Comparison of ENCODE assay signal across 9 cellular contexts in the genomic region with DNA sequence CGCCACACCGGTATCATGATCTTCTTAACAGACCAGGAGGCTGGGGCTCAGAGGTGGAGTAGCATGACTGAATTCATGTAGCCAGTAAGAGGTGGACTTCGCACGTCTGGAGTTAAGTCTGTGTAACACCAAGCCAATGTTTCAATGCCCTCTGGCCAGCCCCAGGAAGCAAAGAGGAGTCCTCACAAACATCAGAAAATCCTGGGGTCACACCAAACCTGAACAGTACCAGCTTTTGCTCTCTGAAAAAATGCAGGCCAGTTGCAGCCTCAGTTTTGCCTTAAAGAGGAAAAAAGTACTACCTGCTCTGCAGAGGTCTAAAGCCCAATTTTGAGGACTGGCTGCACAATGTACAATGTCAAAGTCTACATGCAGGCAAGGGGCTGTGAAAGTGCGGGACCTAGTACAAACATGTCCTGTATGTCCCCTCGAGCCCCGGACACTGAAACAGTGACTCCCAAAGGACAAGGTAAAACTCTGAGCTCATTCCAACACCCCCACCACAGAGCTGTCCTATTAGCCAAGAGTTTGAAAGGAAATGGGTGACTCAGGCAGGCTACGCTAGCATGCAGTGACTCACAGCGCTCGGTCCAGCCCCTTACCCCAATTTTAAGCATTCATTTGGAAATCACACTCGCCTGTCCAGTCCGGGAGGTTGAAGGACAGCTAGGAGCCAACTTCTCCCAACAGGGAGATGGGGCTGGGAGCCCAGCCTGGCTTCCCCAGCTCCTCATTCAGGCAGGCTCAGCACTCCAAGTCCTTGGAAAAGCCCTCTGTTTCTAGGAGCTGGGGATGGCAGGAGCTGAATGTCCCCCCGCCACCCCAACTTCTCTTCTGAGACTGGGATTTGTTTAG. TPM values are rescaled to one million over a fixed set of nuclear protein-coding genes. Genes with fewer than 3 reads are reported as not detected.
DNase-seq lines count a peak whose midpoint lies in the region; TF ChIP-seq lines count a peak whose summit lies in the region.
"Had no signal": no experiment of that assay in that cellular context is flagged by ENCODE, and none has a peak within 500 bp of the region (broad histone marks: within the 10 kb centered on the region; RNA-seq: fewer than 3 reads in every experiment).

No MANE protein-coding gene starts in this region.

- peak overlapping the region; percentile 37 for H3K9ac ChIP-seq in HUES64 (ENCODE audit: low read depth, low read length)

- H3K36me3 ChIP-seq in HUES64 (ENCODE audit: insufficient read depth, low read length) (peaks cover 5% of the 10 kb centered on the region; the same call in 1 of the 2 replicates), ascending aorta (peaks cover 0 to 2% of the 10 kb centered on the region in 2 donors), thyroid gland (no peaks in the 10 kb centered on the region), HAP-1 (replicated peaks) (no peaks in the 10 kb centered on the region; the same call in 1 of the 2 replicates)

- H3K4me1 ChIP-seq in HUES64 (ENCODE audit: insufficient read depth, low read length) (peaks cover 76% of the 10 kb centered on the region), ascending aorta (peaks cover 42 to 63% of the 10 kb centered on the region in 2 donors), thyroid gland (peaks cover 79 to 88% of the 10 kb centered on the region in 2 donors), HAP-1 (peaks cover 40% of the 10 kb centered on the region)

- H3K27ac ChIP-seq in HUES64 (ENCODE audit: low read depth, low read length) (peak overlapping the region; percentile 96), ascending aorta (peak overlapping the region; percentile 93 to 96), thyroid gland (peak overlapping the region; percentile 93 to 98 (median 97))
- H3K27ac ChIP-seq: HL-60 had no signal

- in situ Hi-C loops in HAP-1 (cut with MboI; ENCODE audit: low sequenced_read_pairs) = no loop called here

- 56% methylated on average over 13 of the region's 13 CpGs for WGBS in HUES64
- 48 to 52% methylated on average over 12 to 13 of the region's 13 CpGs for WGBS in thyroid gland, 2 donors

- H3K27me3 ChIP-seq in HUES64 (ENCODE audit: insufficient read depth, low read length) (no peaks in the 10 kb centered on the region), ascending aorta (no peaks in the 10 kb centered on the region), thyroid gland (no peaks in the 10 kb centered on the region), HAP-1 (ENCODE audit: low read depth) (no peaks in the 10 kb centered on the region)

- TF ChIP-seq POLR2A in thyroid gland (IDR thresholded peaks at IDR 0.05) = no peak

- no peak overlapping the region; the same call in 1 of the 2 replicates for H3K4me3 ChIP-seq in HUES64 (ENCODE audit: low read length)
- peak overlapping the region; percentile 35 to 80 for H3K4me3 ChIP-seq in ascending aorta
- H3K4me3 ChIP-seq in thyroid gland (replicated peaks in 1 of 3) = peak overlapping the region in 1 of 3 donors; percentile 6
- no peak overlapping the region for H3K4me3 ChIP-seq in HAP-1

- no peaks in the 10 kb centered on the region for H3K9me3 ChIP-seq in HUES64 (ENCODE audit: insufficient read depth, low read depth, low read length)
- H3K9me3 ChIP-seq in ascending aorta = no peaks in the 10 kb centered on the region
- H3K9me3 ChIP-seq in thyroid gland = no peaks in the 10 kb centered on the region
- H3K9me3 ChIP-seq in HAP-1 = no peaks in the 10 kb centered on the region

- intact Hi-C loops in ascending aorta (cut with DNase I) (loop anchor here (2.0 kb wide), 2 partner anchors 15 to 63 kb away; no protein-coding TSS in a partner anchor), thyroid gland (cut with DNase I) (no loop called here)

- DNase-seq in AML-193 (lab: John Stamatoyannopoulos, UW) (peak; percentile 65 to 70), ascending aorta (ENCODE audit: low spot score in 2 of 2) (peak; percentile 70 to 94), kidney tubule cell (ENCODE audit: low spot score) (peak; percentile 93), thyroid gland (peak; percentile 54 to 62), HAP-1 (ENCODE audit: low spot score in 2 of 2) (no peak), germinal center (ENCODE audit: low spot score) (no peak), HuH-7 (ENCODE audit: low spot score) (no peak)

- TF ChIP-seq CTCF in ascending aorta (IDR thresholded peaks at IDR 0.05) (no peak), thyroid gland (IDR thresholded peaks at IDR 0.05) (no peak)

RNA-seq across cellular contexts. Expression of a gene that starts 4.1 kb away (rescaled TPM):
- 33.6 TPM for polyA plus RNA-seq in HUES64 (2013, experiment 1 of 2)
- polyA plus RNA-seq in HUES64 (2013, experiment 2 of 2) = 34.7 TPM
- 63.8 TPM for total RNA-seq in ascending aorta
- 100 to 1,000 TPM in 1 of 4 donors, 10 to 100 TPM in 3; 35.5 to 101 (median 63.3) TPM for total RNA-seq in thyroid gland

RNA-seq across cellular contexts. Expression of a gene that starts 18.9 kb away (rescaled TPM):
- 13.1 TPM for polyA plus RNA-seq in HUES64 (2013, experiment 1 of 2)
- 11.8 TPM for polyA plus RNA-seq in HUES64 (2013, experiment 2 of 2)
- total RNA-seq in ascending aorta (27.4 TPM), thyroid gland (10 to 100 TPM; 52.7 to 86.1 (median 76.6) TPM)

RNA-seq across cellular contexts. Expression of a gene that starts 34.0 kb away (rescaled TPM):
- not detected for polyA plus RNA-seq in HUES64 (2013, experiment 1 of 2)
- not detected for polyA plus RNA-seq in HUES64 (2013, experiment 2 of 2)
- total RNA-seq in ascending aorta (not detected), thyroid gland (not detected)

RNA-seq across cellular contexts. Expression of a gene that starts 36.0 kb away (rescaled TPM):
- polyA plus RNA-seq in HUES64 (2013, experiment 1 of 2) = 0.15 TPM
- polyA plus RNA-seq in HUES64 (2013, experiment 2 of 2) = not detected
- total RNA-seq in ascending aorta (0.21 TPM), thyroid gland (1 to 10 TPM in 1 of 4 donors, not detected in 3; 1.2 TPM)

RNA-seq across cellular contexts. Expression of a gene that starts 37.5 kb away (rescaled TPM):
- not detected for polyA plus RNA-seq in HUES64 (2013, experiment 1 of 2)
- not detected for polyA plus RNA-seq in HUES64 (2013, experiment 2 of 2)
- total RNA-seq in ascending aorta (not detected), thyroid gland (not detected)

Comparison
In these comparisons a context has a peak if more than half of its experiments do, and no peak if none do; other contexts are left out.
1. DNase-seq: peak in AML-193 (2 of 2), ascending aorta (2 of 2), kidney tubule cell (single experiment) and thyroid gland (2 of 2); none in HAP-1 (0 of 2), germinal center (single experiment) and HuH-7 (single experiment).
2. H3K4me3 ChIP-seq: peak in ascending aorta (2 of 2); none in HUES64 (single experiment) and HAP-1 (single experiment).
3. Peak in every context shown above with its lines, with median percentiles within 50 percentile points of each other: H3K27ac ChIP-seq.